ENCODE assay signal across 8 cellular contexts in the genomic region with DNA sequence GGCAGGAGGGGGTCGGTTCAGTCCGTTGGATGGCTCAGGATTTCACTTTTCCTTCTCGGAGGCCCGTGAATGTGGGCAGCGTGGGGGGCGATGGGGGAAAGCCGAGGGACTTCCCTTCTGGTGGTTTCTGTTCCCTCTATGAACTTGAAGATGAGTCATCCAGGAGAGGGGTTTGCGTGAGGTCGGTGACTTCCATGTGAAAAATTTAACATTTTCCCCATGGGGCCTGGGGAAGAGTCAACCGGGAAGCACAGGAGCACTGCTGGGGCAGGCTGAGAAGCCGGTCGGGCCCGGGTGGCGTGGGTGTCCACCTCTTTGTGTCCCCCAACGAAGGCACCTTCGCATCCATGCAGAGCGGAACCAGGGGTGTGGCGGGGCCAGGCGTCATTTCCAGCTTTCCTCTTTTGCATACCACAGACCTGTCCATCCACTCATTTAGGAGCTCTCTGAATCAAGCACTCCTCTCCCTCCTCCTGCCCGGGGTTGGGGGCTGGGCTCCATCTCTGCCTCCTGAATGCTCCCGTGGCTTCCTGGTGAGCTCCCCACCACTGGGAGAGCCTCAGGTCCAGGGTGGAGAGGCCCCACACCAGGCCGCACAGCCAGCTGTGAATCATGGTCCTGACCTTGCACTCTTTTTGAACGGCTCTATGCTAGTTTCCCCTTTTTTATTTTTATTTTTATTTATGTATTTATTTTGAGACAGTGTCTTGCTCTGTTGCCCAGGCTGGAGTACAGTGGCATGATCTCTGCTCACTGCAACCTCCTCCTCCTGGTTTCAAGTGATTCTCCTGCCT.
DNase-seq lines count a peak whose midpoint lies in the region; ATAC-seq and TF ChIP-seq lines count a peak whose summit lies in the region.

No MANE protein-coding gene starts in this region.

- H3K27ac ChIP-seq in OCI-LY7 (ENCODE audit: low read depth, low read length, poor library complexity, severe bottlenecking) (peak overlapping the region; percentile 11), thoracic aorta (no peak overlapping the region)

- H3K4me1 Mint-ChIP-seq in activated CD4-positive, alpha-beta T cell treated with anti-CD3 and anti-CD28 coated beads, Interleukin-2, amount 10 ng/mL, durations not matched to agents 24 days and 14 days = peaks cover 85% of the 10 kb centered on the region

- H3K27ac Mint-ChIP-seq in activated CD4-positive, alpha-beta T cell treated with anti-CD3 and anti-CD28 coated beads, Interleukin-2, amount 10 ng/mL, durations not matched to agents 24 days and 14 days = peak overlapping the region; percentile 86

- peaks cover 24% of the 10 kb centered on the region for H3K36me3 Mint-ChIP-seq in activated CD4-positive, alpha-beta T cell treated with anti-CD3 and anti-CD28 coated beads, Interleukin-2, amount 10 ng/mL, durations not matched to agents 24 days and 14 days (ENCODE audit: low read depth)

- peak overlapping the region; percentile 49 for H3K4me3 ChIP-seq in OCI-LY7 (ENCODE audit: low read depth, low read length, poor library complexity, severe bottlenecking)
- no peak overlapping the region for H3K4me3 ChIP-seq in epithelial cell of esophagus (ENCODE audit: low read length)
- H3K4me3 ChIP-seq in thoracic aorta = peak overlapping the region; percentile 39

- H3K4me1 ChIP-seq in OCI-LY7 (ENCODE audit: insufficient read depth, low read length, poor library complexity, severe bottlenecking) (peaks cover 58% of the 10 kb centered on the region), thoracic aorta (ENCODE audit: control insufficient read depth in 1 of 2, low read depth in 2 of 2) (peaks cover under 1 to 12% of the 10 kb centered on the region in 2 donors)

- no peaks in the 10 kb centered on the region for H3K9me2 ChIP-seq in OCI-LY7 (ENCODE audit: insufficient read depth, low read length)

- H4K20me1 ChIP-seq in OCI-LY7 (ENCODE audit: insufficient read depth, low read length) = no peaks in the 10 kb centered on the region

- no peaks in the 10 kb centered on the region for H3K27me3 Mint-ChIP-seq in activated CD4-positive, alpha-beta T cell treated with anti-CD3 and anti-CD28 coated beads, Interleukin-2, amount 10 ng/mL, durations not matched to agents 24 days and 14 days

- TF ChIP-seq CTCF in OCI-LY7 (conservative IDR thresholded peaks at IDR 0.05; ENCODE audit: low read length) (no peak), epithelial cell of esophagus (IDR thresholded peaks at IDR 0.05; ENCODE audit: insufficient read depth, low read depth, low read length, missing control alignments) (no peak), thoracic aorta (IDR thresholded peaks at IDR 0.05) (no peak)

- no TSS peak for BruUV-seq in OCI-LY7 (replicated peaks; lab: Mats Ljungman, UMichigan)

- intact Hi-C loops in activated CD4-positive, alpha-beta T cell treated with anti-CD3 and anti-CD28 coated beads, Interleukin-2, amount 10 ng/mL, durations not matched to agents 24 days and 14 days (cut with micrococcal nuclease) = loop anchor here (1.0 to 5.0 kb wide), 3 partner anchors 68 to 278 kb away; a partner anchor contains a TSS
- intact Hi-C loops in OCI-LY7 (cut with micrococcal nuclease; ENCODE audit: unreplicated experiment) = no loop called here

- H3K36me3 ChIP-seq in OCI-LY7 (ENCODE audit: insufficient read depth, low read length) = no peaks in the 10 kb centered on the region; the same call in 1 of the 2 replicates
- H3K36me3 ChIP-seq in thoracic aorta = no peaks in the 10 kb centered on the region

- H3K9me3 ChIP-seq in OCI-LY7 (ENCODE audit: low read length) = peaks cover 3% of the 10 kb centered on the region; the same call in 1 of the 2 replicates
- H3K9me3 ChIP-seq in thoracic aorta = no peaks in the 10 kb centered on the region

- DNase-seq in activated CD4-positive, alpha-beta T cell treated with anti-CD3 and anti-CD28 coated beads, Interleukin-2, amount 10 ng/mL, durations not matched to agents 24 days and 14 days = peak; percentile 76
- DNase-seq in activated CD4-positive, alpha-beta T cell treated with anti-CD3 and anti-CD28 coated beads, Interleukin-2, amount 50 U/mL, for 4 hours = no peak
- DNase-seq in OCI-LY7 (ENCODE audit: low spot score) = peak; percentile 55
- DNase-seq in epithelial cell of esophagus (ENCODE audit: low read depth) = peak; percentile 10
- no peak for DNase-seq in thoracic aorta (ENCODE audit: low spot score)
- no peak for DNase-seq in ecto neural progenitor cell (ENCODE audit: low spot score)
- no peak for DNase-seq in GOT3 (lab: John Stamatoyannopoulos, UW)

- peak; percentile 50 for ATAC-seq in HG02885 (IDR thresholded peaks at IDR 0.05; ENCODE audit: poor library complexity, unreplicated experiment)
- no peak for ATAC-seq in thoracic aorta (ENCODE audit: insufficient number of reproducible peaks, low FRiP score, low read depth)

- CTCF ChIA-PET in OCI-LY7 (lab: Charles Lee; ENCODE audit: unreplicated experiment) = interaction anchor here (0.5 to 1.4 kb wide), 2 partner anchors 160 to 181 kb away, joined by 3 read pairs; no protein-coding TSS in a partner anchor

- POLR2A ChIA-PET in OCI-LY7 (lab: Charles Lee) = interaction anchor here (0.6 to 1.7 kb wide), 6 partner anchors 11 to 180 kb away, joined by 3 to 8 read pairs (median 4); a partner anchor contains a TSS

- H3K4me2 ChIP-seq in OCI-LY7 (ENCODE audit: low read length) = peak overlapping the region; percentile 68

- H2AFZ ChIP-seq in OCI-LY7 (ENCODE audit: low read length) = peak overlapping the region; percentile 48

- H3K27me3 ChIP-seq in thoracic aorta (replicated peaks; ENCODE audit: insufficient read depth) = no peaks in the 10 kb centered on the region

- H3K4me3 Mint-ChIP-seq in activated CD4-positive, alpha-beta T cell treated with anti-CD3 and anti-CD28 coated beads, Interleukin-2, amount 10 ng/mL, durations not matched to agents 24 days and 14 days = peak overlapping the region; percentile 62

- H3K9me3 Mint-ChIP-seq in activated CD4-positive, alpha-beta T cell treated with anti-CD3 and anti-CD28 coated beads, Interleukin-2, amount 10 ng/mL, durations not matched to agents 24 days and 14 days = peaks cover 5% of the 10 kb centered on the region

- no peaks in the 10 kb centered on the region; the same call in 1 of the 2 replicates for H3K79me2 ChIP-seq in OCI-LY7 (ENCODE audit: insufficient read depth, low read depth, low read length)

Comparison
In these comparisons a context has a peak if more than half of its experiments do, and no peak if none do; other contexts are left out.
1. DNase-seq: peak in activated CD4-positive, alpha-beta T cell treated with anti-CD3 and anti-CD28 coated beads, Interleukin-2, amount 10 ng/mL, durations not matched to agents 24 days and 14 days (single experiment), OCI-LY7 (single experiment) and epithelial cell of esophagus (single experiment); none in activated CD4-positive, alpha-beta T cell treated with anti-CD3 and anti-CD28 coated beads, Interleukin-2, amount 50 U/mL, for 4 hours (0 of 2), thoracic aorta (single experiment), ecto neural progenitor cell (single experiment) and GOT3 (single experiment).